In genomic region chr15:90143176-90143655, GRCh38 we compare ENCODE assay signal across 8 cellular contexts. TPM values are rescaled to one million over a fixed set of nuclear protein-coding genes. Genes with fewer than 3 reads are reported as not detected.
DNase-seq lines count a peak whose midpoint lies in the region; ATAC-seq and TF ChIP-seq lines count a peak whose summit lies in the region.

No MANE protein-coding gene starts in this region.

- no peak overlapping the region for H3K4me3 ChIP-seq in tibial artery

- intact Hi-C loops in tibial artery (cut with DNase I; ENCODE audit: low total_unique reads): no loop called here

- H3K4me1 Mint-ChIP-seq in nephron: peaks cover 25% of the 10 kb centered on the region

- H3K36me3 ChIP-seq in tibial artery: no peaks in the 10 kb centered on the region

- H3K27me3 ChIP-seq in tibial artery: no peaks in the 10 kb centered on the region

- H3K27ac Mint-ChIP-seq in nephron: peak overlapping the region in 1 of 3 experiments; percentile 26

- no peaks in the 10 kb centered on the region for H3K9me3 ChIP-seq in tibial artery

- TF ChIP-seq CTCF in nephron (IDR thresholded peaks at IDR 0.05; ENCODE audit: unreplicated experiment in 3 of 3) (peak; percentile 62 to 80 (median 66)), tibial artery (IDR thresholded peaks at IDR 0.05) (peak; percentile 12 to 33)

- no peaks in the 10 kb centered on the region for H3K36me3 Mint-ChIP-seq in nephron (ENCODE audit: low read depth)

- H3K9me3 Mint-ChIP-seq in nephron: no peaks in the 10 kb centered on the region

- ATAC-seq in HG03095 (IDR thresholded peaks at IDR 0.05; ENCODE audit: unreplicated experiment) (peak; percentile 67), GM18505 (IDR thresholded peaks at IDR 0.05; ENCODE audit: unreplicated experiment) (no peak)

- peak; percentile 82 for DNase-seq in Daoy (ENCODE audit: low read depth)
- DNase-seq in NOMO-1 (lab: John Stamatoyannopoulos, UW; ENCODE audit: unreplicated experiment in 2 of 2): peak; percentile 69 to 79
- DNase-seq in activated CD8-positive, alpha-beta memory T cell treated with anti-CD3 and anti-CD28 coated beads for 48 hours (ENCODE audit: low read depth in 2 of 3, low spot score in 2 of 3): peak; percentile 24 to 31 (median 30)
- DNase-seq in erythroblast (lab: John Stamatoyannopoulos, UW): peak; percentile 98 to 100
- DNase-seq in tibial artery: no peak

- H3K4me3 Mint-ChIP-seq in nephron: no peak overlapping the region

- H3K27me3 Mint-ChIP-seq in nephron (ENCODE audit: low read depth): peaks cover 3% of the 10 kb centered on the region

- H3K27ac ChIP-seq in tibial artery: no peak overlapping the region

- peaks cover 0 to 5% (median 2%) of the 10 kb centered on the region in 4 donors for H3K4me1 ChIP-seq in tibial artery

- TF ChIP-seq POLR2A in erythroblast (IDR thresholded peaks at IDR 0.05; ENCODE audit: low read length): peak; percentile 50
- TF ChIP-seq POLR2A in GM18505 (IDR thresholded peaks at IDR 0.05; ENCODE audit: borderline replicate concordance, extremely low read depth, insufficient read depth, insufficient read length): no peak

RNA-seq across cellular contexts. Expression of gene IDH2, which starts 40.9 kb away (rescaled TPM):
- 56.1 and 68.8 TPM in 2 replicates for total RNA-seq in Daoy (2014; rRNA removed; shearing (Covaris generic))

RNA-seq across cellular contexts. Expression of gene SEMA4B, which starts 57.9 kb away (rescaled TPM):
- total RNA-seq in Daoy (2014; rRNA removed; shearing (Covaris generic)): 16.2 and 31.4 TPM in 2 replicates

Comparison
In these comparisons a context has a peak if more than half of its experiments do, and no peak if none do; other contexts are left out.
1. DNase-seq: peak in Daoy (single experiment), NOMO-1 (2 of 2), activated CD8-positive, alpha-beta memory T cell treated with anti-CD3 and anti-CD28 coated beads for 48 hours (3 of 3) and erythroblast (2 of 2); none in tibial artery (0 of 2).